In genomic region chr9:3960661-3961144, GRCh38 we compare ENCODE assay signal across 17 cellular contexts.
DNase-seq lines count a peak whose midpoint lies in the region; TF ChIP-seq lines count a peak whose summit lies in the region.
"Had no signal": no experiment of that assay in that cellular context is flagged by ENCODE, and none has a peak within 500 bp of the region (broad histone marks: within the 10 kb centered on the region; RNA-seq: fewer than 3 reads in every experiment).

No MANE protein-coding gene starts in this region.

- no peak overlapping the region for H2AFZ ChIP-seq in neural progenitor cell (replicated peaks)

- H3K4me1 ChIP-seq in neural progenitor cell, result peaks cover 67% of the 10 kb centered on the region

- H3K9ac ChIP-seq in neural progenitor cell, result no peak overlapping the region

- no peaks in the 10 kb centered on the region for H3K36me3 ChIP-seq in neural progenitor cell
- H3K36me3 ChIP-seq: heart right ventricle, thoracic aorta had no signal

- H3K4me2 ChIP-seq in neural progenitor cell, result no peak overlapping the region

- TF ChIP-seq CTCF in epithelial cell of esophagus (IDR thresholded peaks at IDR 0.05; ENCODE audit: insufficient read depth, low read depth, low read length, missing control alignments) (no peak), neural progenitor cell (IDR thresholded peaks at IDR 0.05) (no peak)

- H3K27ac Mint-ChIP-seq in neural progenitor cell, result no peak overlapping the region
- no peak overlapping the region for H3K27ac Mint-ChIP-seq in activated CD4-positive, alpha-beta T cell treated with anti-CD3 and anti-CD28 coated beads, Interleukin-2, amount 10 ng/mL, durations not matched to agents 7 days and 5 days
- H3K27ac Mint-ChIP-seq: activated naive CD4-positive, alpha-beta T cell treated with anti-CD3 and anti-CD28 coated beads, Interleukin-2, amount 50 U/mL, for 24 hours had no signal

- peaks cover 13% of the 10 kb centered on the region for H3K79me2 ChIP-seq in neural progenitor cell (ENCODE audit: low read depth)

- DNase-seq in Ammon's horn (ENCODE audit: low spot score) (peak; percentile 40), NCI-H446 treated with DMSO at 0.1 percent for 48 hours (lab: John Stamatoyannopoulos, UW) (peak; percentile 34), epithelial cell of esophagus (ENCODE audit: low read depth) (peak; percentile 62), neural progenitor cell (ENCODE audit: low spot score) (peak; percentile 61), NCI-H1092 (lab: John Stamatoyannopoulos, UW) (no peak)
- DNase-seq in activated CD4-positive, alpha-beta T cell treated with anti-CD3 and anti-CD28 coated beads, Interleukin-2, amount 10 ng/mL, durations not matched to agents 7 days and 5 days, result no peak
- no peak for DNase-seq in stimulated activated CD4-positive, alpha-beta T cell treated with anti-CD3 and anti-CD28 coated beads, Interleukin-4, amount 100 ng/mL, for 24 hours
- DNase-seq in activated CD4-positive, alpha-beta T cell treated with anti-CD3 and anti-CD28 coated beads, Interleukin-2, amount 50 U/mL, for 48 hours, result no peak
- DNase-seq: activated T-cell treated with anti-CD3 and anti-CD28 coated beads for 4 hours, heart right ventricle, left colon, NCI-H187 treated with DMSO at 0.1 percent for 48 hours, NCI-H82, RPMI8226, T-helper 1 cell had no signal

- H3K36me3 Mint-ChIP-seq in neural progenitor cell, result peaks cover 12% of the 10 kb centered on the region
- no peaks in the 10 kb centered on the region for H3K36me3 Mint-ChIP-seq in activated CD4-positive, alpha-beta T cell treated with anti-CD3 and anti-CD28 coated beads, Interleukin-2, amount 10 ng/mL, durations not matched to agents 7 days and 5 days (ENCODE audit: low read depth)
- H3K36me3 Mint-ChIP-seq: activated naive CD4-positive, alpha-beta T cell treated with anti-CD3 and anti-CD28 coated beads, Interleukin-2, amount 50 U/mL, for 24 hours had no signal

- CTCF ChIA-PET in activated CD4-positive, alpha-beta T cell treated with anti-CD3 and anti-CD28 coated beads, Interleukin-2, amount 10 ng/mL, durations not matched to agents 7 days and 5 days (lab: Charles Lee), result no interaction called here

- H3K4me3 Mint-ChIP-seq in neural progenitor cell, result no peak overlapping the region
- no peak overlapping the region for H3K4me3 Mint-ChIP-seq in activated CD4-positive, alpha-beta T cell treated with anti-CD3 and anti-CD28 coated beads, Interleukin-2, amount 10 ng/mL, durations not matched to agents 7 days and 5 days
- H3K4me3 Mint-ChIP-seq: activated naive CD4-positive, alpha-beta T cell treated with anti-CD3 and anti-CD28 coated beads, Interleukin-2, amount 50 U/mL, for 24 hours had no signal

- H4K20me1 ChIP-seq in neural progenitor cell (ENCODE audit: low read depth), result no peaks in the 10 kb centered on the region

- peaks cover 39% of the 10 kb centered on the region for H3F3A ChIP-seq in neural progenitor cell (ENCODE audit: low read depth)

- POLR2A ChIA-PET in activated CD4-positive, alpha-beta T cell treated with anti-CD3 and anti-CD28 coated beads, Interleukin-2, amount 10 ng/mL, durations not matched to agents 7 days and 5 days (lab: Charles Lee), result no interaction called here

- no peaks in the 10 kb centered on the region for H3K9me3 ChIP-seq in neural progenitor cell (ENCODE audit: low read depth)
- H3K9me3 ChIP-seq: heart right ventricle, thoracic aorta had no signal

- H3K27ac ChIP-seq in neural progenitor cell, result peak overlapping the region; percentile 41
- H3K27ac ChIP-seq: heart right ventricle, thoracic aorta had no signal

- H3K4me1 Mint-ChIP-seq in neural progenitor cell, result peaks cover 48% of the 10 kb centered on the region
- no peaks in the 10 kb centered on the region for H3K4me1 Mint-ChIP-seq in activated CD4-positive, alpha-beta T cell treated with anti-CD3 and anti-CD28 coated beads, Interleukin-2, amount 10 ng/mL, durations not matched to agents 7 days and 5 days
- H3K4me1 Mint-ChIP-seq: activated naive CD4-positive, alpha-beta T cell treated with anti-CD3 and anti-CD28 coated beads, Interleukin-2, amount 50 U/mL, for 24 hours had no signal

- peaks cover 3% of the 10 kb centered on the region for H3K27me3 Mint-ChIP-seq in neural progenitor cell (ENCODE audit: insufficient read depth, low read depth)
- peaks cover 4% of the 10 kb centered on the region for H3K27me3 Mint-ChIP-seq in activated CD4-positive, alpha-beta T cell treated with anti-CD3 and anti-CD28 coated beads, Interleukin-2, amount 10 ng/mL, durations not matched to agents 7 days and 5 days

- H3K27me3 ChIP-seq in neural progenitor cell, result no peaks in the 10 kb centered on the region
- H3K27me3 ChIP-seq: heart right ventricle had no signal

- peaks cover 3% of the 10 kb centered on the region for H3K9me3 Mint-ChIP-seq in neural progenitor cell
- no peaks in the 10 kb centered on the region for H3K9me3 Mint-ChIP-seq in activated CD4-positive, alpha-beta T cell treated with anti-CD3 and anti-CD28 coated beads, Interleukin-2, amount 10 ng/mL, durations not matched to agents 7 days and 5 days
- H3K9me3 Mint-ChIP-seq: activated naive CD4-positive, alpha-beta T cell treated with anti-CD3 and anti-CD28 coated beads, Interleukin-2, amount 50 U/mL, for 24 hours had no signal

- H3K4me3 ChIP-seq in epithelial cell of esophagus (ENCODE audit: low read length) (no peak overlapping the region), neural progenitor cell (no peak overlapping the region)
- H3K4me3 ChIP-seq: heart right ventricle, thoracic aorta had no signal

Comparison
In these comparisons a context has a peak if more than half of its experiments do, and no peak if none do; other contexts are left out.
1. DNase-seq: peak in Ammon's horn (single experiment), NCI-H446 treated with DMSO at 0.1 percent for 48 hours (single experiment), epithelial cell of esophagus (single experiment) and neural progenitor cell (single experiment); none in activated CD4-positive, alpha-beta T cell treated with anti-CD3 and anti-CD28 coated beads, Interleukin-2, amount 10 ng/mL, durations not matched to agents 7 days and 5 days (single experiment), stimulated activated CD4-positive, alpha-beta T cell treated with anti-CD3 and anti-CD28 coated beads, Interleukin-4, amount 100 ng/mL, for 24 hours (single experiment), NCI-H1092 (single experiment) and activated CD4-positive, alpha-beta T cell treated with anti-CD3 and anti-CD28 coated beads, Interleukin-2, amount 50 U/mL, for 48 hours (0 of 2).